Comparison of ENCODE assay signal across 8 cellular contexts in the genomic region with DNA sequence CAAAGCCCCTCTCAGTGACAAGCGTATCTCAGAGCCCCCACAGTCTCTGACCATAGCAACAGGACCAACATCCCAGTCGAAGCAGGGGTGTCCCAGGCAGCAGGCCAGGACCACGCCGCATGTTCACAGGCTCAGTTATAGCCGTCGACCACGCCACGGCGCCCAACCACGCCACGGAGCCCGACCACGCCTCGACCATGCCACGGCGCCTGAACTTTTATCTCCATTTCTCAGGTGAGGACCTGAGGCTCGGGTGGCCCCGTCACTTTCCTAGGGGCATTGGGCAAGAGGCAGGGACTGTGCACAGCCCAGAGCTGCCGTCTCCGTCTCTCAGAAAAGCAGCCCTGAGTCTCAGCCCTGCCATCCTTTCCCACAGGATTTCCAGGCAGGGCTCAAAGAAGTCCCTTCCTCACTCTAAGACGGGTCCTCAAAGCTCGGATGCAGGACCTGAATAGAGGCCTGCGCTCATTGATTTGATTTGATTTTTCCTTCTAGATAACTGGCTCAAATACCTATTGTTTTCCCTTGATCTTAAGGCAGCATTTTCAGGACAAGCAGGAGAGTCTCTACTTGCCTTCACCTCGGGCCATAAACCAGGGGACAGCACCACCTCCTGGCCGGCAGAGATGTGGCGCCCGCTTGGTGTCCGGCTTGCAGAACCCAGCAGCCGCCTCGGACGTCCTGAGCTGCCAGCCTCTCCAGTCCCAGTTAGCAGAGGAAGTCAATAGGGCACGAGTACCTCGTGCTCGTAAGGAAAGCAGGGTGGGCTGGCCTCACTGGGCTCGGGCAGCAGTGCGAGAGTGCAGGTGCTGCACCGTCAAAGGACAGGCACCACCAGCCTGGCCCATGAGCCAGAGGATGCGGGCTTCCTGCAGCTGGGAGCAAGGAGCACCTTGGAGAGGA. TPM values are rescaled to one million over a fixed set of nuclear protein-coding genes. Genes with fewer than 3 reads are reported as not detected.
DNase-seq lines count a peak whose midpoint lies in the region; ATAC-seq and TF ChIP-seq lines count a peak whose summit lies in the region.

No MANE protein-coding gene starts in this region.

- no TSS peak for BruUV-seq in PC-9 (replicated peaks; lab: Mats Ljungman, UMichigan)

- H3K36me3 ChIP-seq in HEK293 (ENCODE audit: control insufficient read depth in 2 of 2, insufficient read depth in 1 of 2, low read length in 2 of 2) (no peaks in the 10 kb centered on the region), PC-9 (ENCODE audit: low read depth) (no peaks in the 10 kb centered on the region), right atrium auricular region (no peaks in the 10 kb centered on the region)

- no peaks in the 10 kb centered on the region for H3F3A ChIP-seq in PC-9 (ENCODE audit: insufficient read depth, low read depth)

- H3K4me2 ChIP-seq in PC-9, result 0 out of 2 replicates have a peak overlapping the region, but pooled peaks have one; percentile 24

- peak; percentile 88 for TF ChIP-seq CTCF in HEK293 (tag by site-specific recombination; IDR thresholded peaks at IDR 0.05)
- TF ChIP-seq CTCF in PC-9 (conservative IDR thresholded peaks at IDR 0.05), result peak; percentile 94
- peak; percentile 76 to 90 for TF ChIP-seq CTCF in right atrium auricular region (IDR thresholded peaks at IDR 0.05)

- H3K27ac ChIP-seq in HEK293 (ENCODE audit: extremely low read depth, low read depth, low read length), result no peak overlapping the region
- no peak overlapping the region for H3K27ac ChIP-seq in PC-9
- H3K27ac ChIP-seq in right atrium auricular region, result no peak overlapping the region

- CTCF ChIA-PET in HEK293 (lab: Yijun Ruan, JAX), result interaction anchor here (0.6 to 4.0 kb wide), 36 partner anchors 9 to 1248 kb away, joined by 3 to 48 read pairs (median 4); no protein-coding TSS in a partner anchor
- CTCF ChIA-PET in PC-9 (lab: Charles Lee), result interaction anchor here (0.5 to 0.8 kb wide), 3 partner anchors 75 to 714 kb away, joined by 3 to 5 read pairs (median 3); no protein-coding TSS in a partner anchor

- DNase-seq in D341Med (ENCODE audit: low spot score) (peak; percentile 90), PC-9 (peak; percentile 50 to 79), amygdala (lab: John Stamatoyannopoulos, UW) (peak in 51 of 56 donors; percentile 7 to 79 (median 36)), right atrium auricular region (ENCODE audit: low spot score) (peak; percentile 87), renal cortical epithelial cell (ENCODE audit: low read depth) (peak; percentile 40)
- no peak for DNase-seq in stimulated activated naive CD4-positive, alpha-beta T cell treated with Interleukin-2 at 50 U/mL for 16 hours (lab: John Stamatoyannopoulos, UW)

- H3K4me3 ChIP-seq in HEK293 (ENCODE audit: low read depth, low read length) (no peak overlapping the region), PC-9 (no peak overlapping the region), right atrium auricular region (no peak overlapping the region)

- no peaks in the 10 kb centered on the region for H3K27me3 ChIP-seq in PC-9 (ENCODE audit: insufficient read depth, low read depth)
- H3K27me3 ChIP-seq in right atrium auricular region, result no peaks in the 10 kb centered on the region

- H3K9me3 ChIP-seq in HEK293 (ENCODE audit: control insufficient read depth, insufficient read depth, low read depth, low read length), result no peaks in the 10 kb centered on the region
- no peaks in the 10 kb centered on the region for H3K9me3 ChIP-seq in PC-9 (ENCODE audit: insufficient read depth, low read depth)
- no peaks in the 10 kb centered on the region for H3K9me3 ChIP-seq in right atrium auricular region

- POLR2A ChIA-PET in HEK293 (lab: Yijun Ruan, JAX) (no interaction called here), PC-9 (lab: Charles Lee; ENCODE audit: unreplicated experiment) (no interaction called here)

- H2AFZ ChIP-seq in PC-9, result no peak overlapping the region

- no peaks in the 10 kb centered on the region for H3K79me2 ChIP-seq in PC-9 (ENCODE audit: low read depth)

- H3K9me2 ChIP-seq in PC-9 (ENCODE audit: insufficient read depth), result no peaks in the 10 kb centered on the region

- no peak for ATAC-seq in HG03378 (IDR thresholded peaks at IDR 0.05; ENCODE audit: unreplicated experiment)

- H3K4me1 ChIP-seq in HEK293 (ENCODE audit: control insufficient read depth, insufficient read depth, low read length) (no peaks in the 10 kb centered on the region; the same call in 1 of the 2 replicates), PC-9 (replicated peaks; ENCODE audit: insufficient read depth) (no peaks in the 10 kb centered on the region), right atrium auricular region (peaks cover 0 to 3% of the 10 kb centered on the region in 2 donors)

- no peaks in the 10 kb centered on the region for H4K20me1 ChIP-seq in PC-9 (ENCODE audit: insufficient read depth)

- intact Hi-C loops in PC-9 (cut with micrococcal nuclease; ENCODE audit: unreplicated experiment), result loop anchor here (1.0 to 5.0 kb wide), 3 partner anchors 75 to 714 kb away; no protein-coding TSS in a partner anchor

TF ChIP-seq in HEK293, 187 proteins besides CTCF, POLR2A, EP300 and RAD21:
- TF ChIP-seq BCL11A (tag by site-specific recombination; IDR thresholded peaks at IDR 0.05; ENCODE audit: low read depth) (no peak), SETDB1 (IDR thresholded peaks at IDR 0.05; ENCODE audit: insufficient read length, low read length) (no peak), ZNF654 (tag by site-specific recombination; IDR thresholded peaks at IDR 0.05; ENCODE audit: low read depth) (peak; percentile 77), ZNF707 (tag by site-specific recombination; IDR thresholded peaks at IDR 0.05) (no peak), ZBTB17 (tag by site-specific recombination; IDR thresholded peaks at IDR 0.05) (peak; percentile 65; the same call in 1 of the 2 replicates), ZNF660 (tag by site-specific recombination; IDR thresholded peaks at IDR 0.05) (no peak)

RNA-seq across cellular contexts. Expression of a gene that starts 38.8 kb away (rescaled TPM):
- total RNA-seq in PC-9 (2021) (7.5 and 12.9 TPM in 2 replicates), right atrium auricular region (1 to 10 TPM in 1 of 2 donors, under 1 TPM in 1; 0.59 to 2.4 TPM), renal cortical epithelial cell (3.4 and 3.8 TPM in 2 replicates)
